Comparison of ENCODE assay signal across 8 cellular contexts in genomic region chr17:752620-753219, GRCh38. TPM values are rescaled to one million over a fixed set of nuclear protein-coding genes. Genes with fewer than 3 reads are reported as not detected.
A peak's percentile ranks its signal among the peaks of the same experiment; 100 is the strongest.
DNase-seq lines count a peak whose midpoint lies in the region; ATAC-seq and TF ChIP-seq lines count a peak whose summit lies in the region.

No MANE protein-coding gene starts in this region.

- ATAC-seq in GM19397 (IDR thresholded peaks at IDR 0.05; ENCODE audit: unreplicated experiment): no peak
- ATAC-seq in HG03432 (IDR thresholded peaks at IDR 0.05; ENCODE audit: unreplicated experiment): no peak

- H3K36me3 ChIP-seq in ascending aorta: peaks cover 3 to 8% of the 10 kb centered on the region in 2 donors

- no peaks in the 10 kb centered on the region for H3K27me3 ChIP-seq in ascending aorta

- no peak for TF ChIP-seq CTCF in ascending aorta (IDR thresholded peaks at IDR 0.05)
- TF ChIP-seq CTCF in retinal pigment epithelial cell (conservative IDR thresholded peaks at IDR 0.05; ENCODE audit: low read depth, low read length): no peak

- no peaks in the 10 kb centered on the region for H3K9me3 ChIP-seq in ascending aorta

- DNase-seq in stimulated activated CD8-positive, alpha-beta memory T cell treated with anti-CD3 and anti-CD28 coated beads, Interleukin-15, amount 100 ng/mL, for 24 hours (ENCODE audit: low read depth): peak; percentile 13
- DNase-seq in stimulated activated CD8-positive, alpha-beta memory T cell treated with anti-CD3 and anti-CD28 coated beads, Interleukin-4, amount 100 ng/mL, for 48 hours: no peak
- peak; percentile 29 for DNase-seq in NCI-H1694 (lab: John Stamatoyannopoulos, UW)
- DNase-seq in ascending aorta (ENCODE audit: low spot score in 2 of 2): peak in 1 of 2 donors; percentile 84
- peak; percentile 38 for DNase-seq in iPS DF 19.7 (ENCODE audit: low read depth, low spot score)
- peak; percentile 22 for DNase-seq in retinal pigment epithelial cell (ENCODE audit: low read depth)

- intact Hi-C loops in ascending aorta (cut with DNase I): loop anchor here (1.0 kb wide), 1 partner anchor 38 kb away; the partner anchor contains the start of gene VPS53

- H3K4me3 ChIP-seq in ascending aorta (peak overlapping the region; percentile 70 to 95), retinal pigment epithelial cell (ENCODE audit: low read length) (peak overlapping the region; percentile 60)

- H3K4me1 ChIP-seq in ascending aorta: peaks cover 6 to 14% of the 10 kb centered on the region in 2 donors

- peak overlapping the region; percentile 81 to 88 for H3K27ac ChIP-seq in ascending aorta

RNA-seq across cellular contexts. Expression of gene GEMIN4, which starts 0.7 kb away (rescaled TPM):
- 11.2 TPM for total RNA-seq in ascending aorta

RNA-seq across cellular contexts. Expression of gene TLCD3A, which starts 20.3 kb away (rescaled TPM):
- total RNA-seq in ascending aorta: 21.9 TPM

RNA-seq across cellular contexts. Expression of gene GLOD4, which starts 29.4 kb away (rescaled TPM):
- total RNA-seq in ascending aorta: 148 TPM

RNA-seq across cellular contexts. Expression of gene MRM3, which starts 29.4 kb away (rescaled TPM):
- 17.0 TPM for total RNA-seq in ascending aorta

RNA-seq across cellular contexts. Expression of gene VPS53, which starts 38.1 kb away (rescaled TPM):
- total RNA-seq in ascending aorta: 6.8 TPM
